8 cellular contexts compared by ENCODE assay signal in the genomic region with DNA sequence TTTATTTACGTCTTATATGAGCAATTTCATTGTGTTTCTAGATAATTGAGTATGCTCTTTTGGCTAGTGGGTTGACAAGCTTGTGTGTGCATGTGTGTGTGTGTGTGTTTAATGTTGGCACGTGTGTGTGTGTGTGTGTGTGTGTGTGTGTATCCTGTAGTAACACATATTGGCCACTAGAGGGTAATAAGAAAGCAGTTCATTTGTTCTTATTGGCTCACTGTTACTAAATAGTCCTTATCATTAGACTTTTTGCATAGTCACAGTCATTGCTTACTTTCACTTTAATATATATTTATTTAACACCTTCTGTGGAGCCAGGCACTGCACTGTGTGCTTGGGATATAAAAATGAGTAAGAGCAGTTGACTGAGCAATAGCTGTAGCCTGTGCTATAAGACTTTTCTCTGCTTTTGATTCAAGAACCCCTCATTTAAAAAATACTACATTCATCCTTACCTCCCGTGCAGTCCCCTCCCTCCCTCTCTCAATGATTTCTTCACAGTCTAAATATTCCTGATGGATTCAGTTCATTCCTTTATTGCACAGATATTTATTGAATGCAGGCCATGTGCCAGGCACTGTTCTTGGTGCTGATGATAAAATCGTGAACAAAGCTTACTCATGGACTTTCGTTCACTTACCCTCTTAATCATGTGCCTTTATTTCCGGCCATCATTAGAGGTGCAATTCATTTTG.
A peak's percentile ranks its signal among the peaks of the same experiment; 100 is the strongest.
DNase-seq lines count a peak whose midpoint lies in the region; ATAC-seq and TF ChIP-seq lines count a peak whose summit lies in the region.

No MANE protein-coding gene starts in this region.

- no peak for TF ChIP-seq POLR2A in sigmoid colon (IDR thresholded peaks at IDR 0.05)

- TF ChIP-seq CTCF in activated B cell treated with CpG ODN at 0.5 μM for 24 hours (IDR thresholded peaks at IDR 0.05) (no peak), sigmoid colon (IDR thresholded peaks at IDR 0.05) (peak; percentile 37 to 88 (median 44))

- DNase-seq in Right ventricle myocardium inferior (ENCODE audit: missing footprints) (no peak), cardiac septum (ENCODE audit: low spot score) (no peak), M059J (ENCODE audit: low read depth) (peak; percentile 46), activated B cell treated with CpG ODN at 0.5 μM for 24 hours (no peak), glomerular endothelial cell (ENCODE audit: extremely low read depth, low read depth, low spot score) (peak; percentile 31), sigmoid colon (no peak)
- no peak for DNase-seq in effector memory CD4-positive, alpha-beta T cell

- no peaks in the 10 kb centered on the region for H3K36me3 ChIP-seq in sigmoid colon
- no peaks in the 10 kb centered on the region for H3K36me3 ChIP-seq in effector memory CD4-positive, alpha-beta T cell (ENCODE audit: control insufficient read depth, insufficient read depth, low read length)

- intact Hi-C loops in Right ventricle myocardium inferior (cut with DNase I) (loop anchor here (5.0 kb wide), 1 partner anchor 96 kb away; a partner anchor contains a TSS), cardiac septum (cut with DNase I) (no loop called here), activated B cell treated with CpG ODN at 0.5 μM for 24 hours (cut with micrococcal nuclease) (loop anchor here (2.0 to 5.0 kb wide), 2 partner anchors 36 to 196 kb away; a partner anchor contains a TSS), sigmoid colon (cut with DNase I) (loop anchor here (5.0 to 10.0 kb wide), 2 partner anchors 96 to 198 kb away; a partner anchor contains a TSS)

- peaks cover 20% of the 10 kb centered on the region for H3K36me3 Mint-ChIP-seq in activated B cell treated with CpG ODN at 0.5 μM for 24 hours (ENCODE audit: low read depth)

- ATAC-seq in Right ventricle myocardium inferior (peak; percentile 68), activated B cell treated with CpG ODN at 0.5 μM for 24 hours (ENCODE audit: low read depth) (peak; percentile 76), GM21390 (IDR thresholded peaks at IDR 0.05; ENCODE audit: unreplicated experiment) (no peak)

- POLR2A ChIA-PET in activated B cell treated with CpG ODN at 0.5 μM for 24 hours (lab: Charles Lee), result no interaction called here

- TF ChIP-seq EP300 in sigmoid colon (IDR thresholded peaks at IDR 0.05), result no peak

- H3K27ac ChIP-seq in sigmoid colon, result peak overlapping the region in 2 of 4 donors; percentile 24 to 30
- no peak overlapping the region for H3K27ac ChIP-seq in effector memory CD4-positive, alpha-beta T cell (ENCODE audit: insufficient read depth, low read length, poor library complexity, severe bottlenecking)

- no peak overlapping the region for H3K4me3 ChIP-seq in sigmoid colon
- H3K4me3 ChIP-seq in effector memory CD4-positive, alpha-beta T cell (ENCODE audit: insufficient read depth, low read depth, low read length, poor library complexity, severe bottlenecking), result no peak overlapping the region

- H3K27ac Mint-ChIP-seq in activated B cell treated with CpG ODN at 0.5 μM for 24 hours, result peak overlapping the region; percentile 73

- no peaks in the 10 kb centered on the region for H3K9me3 ChIP-seq in sigmoid colon
- no peaks in the 10 kb centered on the region for H3K9me3 ChIP-seq in effector memory CD4-positive, alpha-beta T cell (ENCODE audit: control insufficient read depth, low read length)

- H3K4me3 Mint-ChIP-seq in activated B cell treated with CpG ODN at 0.5 μM for 24 hours, result peak overlapping the region; percentile 1

- no peaks in the 10 kb centered on the region for H3K27me3 Mint-ChIP-seq in activated B cell treated with CpG ODN at 0.5 μM for 24 hours

- CTCF ChIA-PET in activated B cell treated with CpG ODN at 0.5 μM for 24 hours (lab: Charles Lee), result interaction anchor here (0.7 to 4.0 kb wide), 10 partner anchors 12 to 94 kb away, joined by 3 to 10 read pairs (median 3); no protein-coding TSS in a partner anchor

- no peaks in the 10 kb centered on the region for H3K9me3 Mint-ChIP-seq in activated B cell treated with CpG ODN at 0.5 μM for 24 hours

- no peaks in the 10 kb centered on the region for H3K27me3 ChIP-seq in sigmoid colon
- no peaks in the 10 kb centered on the region for H3K27me3 ChIP-seq in effector memory CD4-positive, alpha-beta T cell (replicated peaks; ENCODE audit: control insufficient read depth, insufficient read depth, low read length, poor library complexity, severe bottlenecking)

- H3K4me1 Mint-ChIP-seq in activated B cell treated with CpG ODN at 0.5 μM for 24 hours, result peaks cover 92% of the 10 kb centered on the region

- WGBS in sigmoid colon, 2 donors, result 24 to 48% methylated on average over 6 of the region's 6 CpGs

- H3K4me1 ChIP-seq in sigmoid colon, result peaks cover 0 to 66% (median 51%) of the 10 kb centered on the region in 4 donors
- H3K4me1 ChIP-seq in effector memory CD4-positive, alpha-beta T cell (ENCODE audit: control insufficient read depth, insufficient read depth, low read length, poor library complexity, severe bottlenecking), result peaks cover 14% of the 10 kb centered on the region

Comparison
In these comparisons a context has a peak if more than half of its experiments do, and no peak if none do; other contexts are left out.
1. DNase-seq: peak in M059J (single experiment) and glomerular endothelial cell (single experiment); none in Right ventricle myocardium inferior (single experiment), cardiac septum (single experiment), activated B cell treated with CpG ODN at 0.5 μM for 24 hours (single experiment), sigmoid colon (single experiment) and effector memory CD4-positive, alpha-beta T cell (0 of 3).